ENCODE assay signal across 9 cellular contexts in the genomic region with DNA sequence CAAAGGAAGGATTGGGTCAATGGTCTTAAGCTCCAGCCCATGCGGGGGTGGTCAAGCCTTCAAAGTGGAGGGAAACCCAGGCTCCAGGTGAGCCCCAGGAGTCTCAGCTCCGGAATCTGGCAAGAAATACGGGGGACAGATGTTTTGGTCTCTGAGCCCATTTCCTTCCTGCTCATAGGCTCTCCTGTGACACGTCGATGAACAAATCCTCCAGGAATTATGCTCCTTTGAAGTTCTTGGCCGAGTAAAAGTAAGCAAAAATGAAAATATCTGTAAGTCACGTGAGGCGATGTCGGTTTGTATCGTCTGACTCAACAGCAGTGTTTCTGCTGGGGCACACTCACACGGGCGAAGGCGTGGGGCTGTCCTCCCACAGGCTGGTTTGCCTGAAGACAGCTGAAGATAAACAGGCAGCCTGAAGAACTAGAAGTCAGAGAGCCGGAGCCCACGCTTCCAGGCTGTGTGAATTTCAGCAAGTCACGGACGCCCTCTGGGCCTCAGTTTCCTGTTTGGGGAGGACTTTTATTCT. TPM values are rescaled to one million over a fixed set of nuclear protein-coding genes. Genes with fewer than 3 reads are reported as not detected.
A peak's percentile ranks its signal among the peaks of the same experiment; 100 is the strongest.
DNase-seq lines count a peak whose midpoint lies in the region; ATAC-seq and TF ChIP-seq lines count a peak whose summit lies in the region.
"Had no signal": no experiment of that assay in that cellular context is flagged by ENCODE, and none has a peak within 500 bp of the region (broad histone marks: within the 10 kb centered on the region; RNA-seq: fewer than 3 reads in every experiment).

No MANE protein-coding gene starts in this region.

- H3K4me1 Mint-ChIP-seq in nephron, result peaks cover 46% of the 10 kb centered on the region

- H3K9me3 Mint-ChIP-seq in nephron, result no peaks in the 10 kb centered on the region

- H3K36me3 Mint-ChIP-seq in nephron (ENCODE audit: low read depth), result no peaks in the 10 kb centered on the region

- TF ChIP-seq CTCF in right atrium auricular region (IDR thresholded peaks at IDR 0.05) (no peak), RWPE1 (conservative IDR thresholded peaks at IDR 0.05; ENCODE audit: low read depth) (no peak), nephron (IDR thresholded peaks at IDR 0.05; ENCODE audit: unreplicated experiment in 3 of 3) (no peak)

- ATAC-seq in left cardiac atrium (peak in 1 of 2 donors; percentile 70), sciatic nerve (no peak)

- H3K27ac ChIP-seq in right atrium auricular region, result no peak overlapping the region
- H3K27ac ChIP-seq in RWPE1, result peak overlapping the region; percentile 83
- H3K27ac ChIP-seq in substantia nigra (ENCODE audit: low read depth, low read length, poor library complexity, severe bottlenecking), result no peak overlapping the region
- H3K27ac ChIP-seq: C4-2B had no signal

- intact Hi-C loops in left cardiac atrium (cut with DNase I) (loop anchor here in 1 of 2 donors (5.0 kb wide), 1 partner anchor 180 kb away; no protein-coding TSS in a partner anchor), sciatic nerve (cut with DNase I) (no loop called here)

- peak overlapping the region in 1 of 3 experiments; percentile 51 for H3K4me3 Mint-ChIP-seq in nephron

- peaks cover 50% of the 10 kb centered on the region for H3K27me3 Mint-ChIP-seq in nephron (ENCODE audit: low read depth)

- H3K27ac Mint-ChIP-seq in nephron, result peak overlapping the region in 2 of 3 experiments; percentile 12 to 50

- H3K36me3 ChIP-seq in right atrium auricular region, result no peaks in the 10 kb centered on the region

- no peaks in the 10 kb centered on the region for H3K27me3 ChIP-seq in right atrium auricular region

- peaks cover 0 to 8% of the 10 kb centered on the region in 2 donors for H3K4me1 ChIP-seq in right atrium auricular region

- CTCF ChIA-PET in RWPE1 (lab: Yijun Ruan, JAX), result interaction anchor here (0.7 kb wide), 1 partner anchor 121 kb away, joined by 3 read pairs; no protein-coding TSS in a partner anchor

- H3K9me3 ChIP-seq in right atrium auricular region, result no peaks in the 10 kb centered on the region

- no peak overlapping the region for H3K4me3 ChIP-seq in right atrium auricular region

- DNase-seq in left cardiac atrium, result peak; percentile 36
- no peak for DNase-seq in right atrium auricular region (ENCODE audit: low spot score)
- peak; percentile 67 for DNase-seq in RWPE1 (ENCODE audit: low spot score)
- DNase-seq in amniotic stem cell (lab: John Stamatoyannopoulos, UW), result peak; percentile 56
- no peak for DNase-seq in substantia nigra (lab: John Stamatoyannopoulos, UW)
- DNase-seq in sciatic nerve (ENCODE audit: low spot score), result no peak
- DNase-seq in GM19240 (ENCODE audit: insufficient read length, low spot score), result no peak

- POLR2A ChIA-PET in RWPE1 (lab: Yijun Ruan, JAX; ENCODE audit: low non-redundant PET), result no interaction called here

RNA-seq across cellular contexts. Expression of gene SMNDC1, which starts 52.6 kb away (rescaled TPM):
- total RNA-seq in left cardiac atrium, result 10 to 100 TPM; 21.6 to 24.4 TPM
- 1 to 10 TPM; 5.0 to 5.9 TPM for total RNA-seq in right atrium auricular region
- total RNA-seq in sciatic nerve, result 35.4 TPM

Comparison
In these comparisons a context has a peak if more than half of its experiments do, and no peak if none do; other contexts are left out.
1. DNase-seq: peak in left cardiac atrium (single experiment), RWPE1 (single experiment) and amniotic stem cell (single experiment); none in right atrium auricular region (single experiment), substantia nigra (0 of 49), sciatic nerve (single experiment) and GM19240 (single experiment).